In genomic region chr7:1889091-1889490, GRCh38 we compare ENCODE assay signal across 25 cellular contexts.
"Had no signal": no experiment of that assay in that cellular context is flagged by ENCODE, and none has a peak within 500 bp of the region (broad histone marks: within the 10 kb centered on the region; RNA-seq: fewer than 3 reads in every experiment).

No MANE protein-coding gene starts in this region.

- H3K4me1 Mint-ChIP-seq: endodermal cell had no signal

- H3K27ac ChIP-seq: breast epithelium, esophagus muscularis mucosa, foreskin keratinocyte, heart right ventricle, lower lobe of right lung, neural progenitor cell, right lobe of liver, uterus had no signal

- H3K9ac ChIP-seq: neural progenitor cell had no signal

- H3K27ac Mint-ChIP-seq: dendritic cell treated with granulocyte-macrophage colony-stimulating factor and Interleukin-4, amounts not matched to agents 40 ng/mL and 50 ng/mL, for 4 days; endodermal cell; neural progenitor cell; type B pancreatic cell had no signal

- H3K4me3 ChIP-seq: breast epithelium, esophagus muscularis mucosa, heart right ventricle, lower lobe of right lung, neural progenitor cell, right lobe of liver, uterus had no signal

- H3K4me2 ChIP-seq: neural progenitor cell had no signal

- H3K9me3 Mint-ChIP-seq: naive thymus-derived CD8-positive, alpha-beta T cell; type B pancreatic cell had no signal

- H3K4me1 ChIP-seq: breast epithelium, foreskin keratinocyte, lower lobe of right lung, neural progenitor cell, right lobe of liver, uterus had no signal

- H3K27me3 Mint-ChIP-seq: activated naive CD4-positive, alpha-beta T cell treated with anti-CD3 and anti-CD28 coated beads, Interleukin-2, amount 10 ng/mL, durations not matched to agents 7 days and 5 days; dendritic cell treated with granulocyte-macrophage colony-stimulating factor and Interleukin-4, amounts not matched to agents 40 ng/mL and 50 ng/mL, for 4 days; naive thymus-derived CD8-positive, alpha-beta T cell; stimulated activated naive CD8-positive, alpha-beta T cell treated with anti-CD3 and anti-CD28 coated beads, Interleukin-15, amount 100 ng/mL, for 72 hours; type B pancreatic cell had no signal

- H3K36me3 ChIP-seq: breast epithelium, neural progenitor cell, right lobe of liver, uterus had no signal

- H3K9me3 ChIP-seq: breast epithelium, esophagus muscularis mucosa, heart right ventricle, lower lobe of right lung, right lobe of liver, uterus had no signal

- H2AFZ ChIP-seq: neural progenitor cell had no signal

- DNase-seq: activated CD4-positive, CD25-positive, alpha-beta regulatory T cell treated with anti-CD3 and anti-CD28 coated beads, Interleukin-2, amount 50 U/mL, for 72 hours; activated CD8-positive, alpha-beta memory T cell treated with anti-CD3 and anti-CD28 coated beads, Interleukin-2, amount 50 U/mL, for 4 hours; activated gamma-delta T cell; activated T-cell treated with anti-CD3 and anti-CD28 coated beads, Interleukin-2, amount 50 U/mL, for 1 hour; amygdala; central memory CD4-positive, alpha-beta T cell; endodermal cell; foreskin keratinocyte; heart right ventricle; kidney glomerular epithelial cell; lower lobe of right lung; right lobe of liver; stimulated activated CD4-positive, alpha-beta T cell treated with anti-CD3 and anti-CD28 coated beads, Interleukin-12 subunit alpha, Interleukin-12 subunit beta, amount 100 ng/mL, for 4 hours; stimulated activated CD4-positive, alpha-beta T cell treated with anti-CD3 and anti-CD28 coated beads, Interleukin-4, amount 100 ng/mL, for 1 hour; substantia nigra; uterus had no signal

- H3K27me3 ChIP-seq: breast epithelium, esophagus muscularis mucosa, foreskin keratinocyte, heart right ventricle, neural progenitor cell, right lobe of liver, uterus had no signal

- ATAC-seq: foreskin keratinocyte, heart right ventricle, left lobe of liver, lower lobe of right lung, right lobe of liver had no signal

- H3K4me3 Mint-ChIP-seq: activated naive CD4-positive, alpha-beta T cell treated with anti-CD3 and anti-CD28 coated beads, Interleukin-2, amount 10 ng/mL, durations not matched to agents 7 days and 5 days; dendritic cell treated with granulocyte-macrophage colony-stimulating factor and Interleukin-4, amounts not matched to agents 40 ng/mL and 50 ng/mL, for 4 days; endodermal cell; naive thymus-derived CD8-positive, alpha-beta T cell; neural progenitor cell; stimulated activated naive CD8-positive, alpha-beta T cell treated with anti-CD3 and anti-CD28 coated beads, Interleukin-15, amount 100 ng/mL, for 72 hours; type B pancreatic cell had no signal
